In the genomic region with DNA sequence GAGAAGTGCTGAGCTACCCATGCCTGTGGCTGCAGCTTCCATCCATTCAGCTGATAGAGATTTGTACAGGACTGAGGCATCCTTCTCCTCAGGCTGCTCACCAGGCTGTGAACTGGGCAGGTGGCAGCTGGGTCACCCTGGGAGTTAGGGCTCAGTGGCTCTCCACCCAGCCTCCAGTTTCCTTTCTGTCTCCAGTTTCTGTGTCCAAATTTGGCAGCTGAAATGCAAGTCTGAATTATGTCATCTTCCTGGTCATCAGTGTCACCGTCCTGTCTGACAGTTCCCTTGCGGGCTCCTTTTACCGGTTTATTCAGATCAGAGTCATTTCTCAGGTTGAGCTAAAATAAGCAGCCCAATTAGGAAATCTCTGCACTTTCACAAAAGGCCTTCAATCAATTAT, we compare ENCODE assay signal across 16 cellular contexts.
A peak's percentile ranks its signal among the peaks of the same experiment; 100 is the strongest.
DNase-seq lines count a peak whose midpoint lies in the region; ATAC-seq and TF ChIP-seq lines count a peak whose summit lies in the region.
"Had no signal": no experiment of that assay in that cellular context is flagged by ENCODE, and none has a peak within 500 bp of the region (broad histone marks: within the 10 kb centered on the region; RNA-seq: fewer than 3 reads in every experiment).

No MANE protein-coding gene starts in this region.

- peak; percentile 82 for ATAC-seq in HG02571 (IDR thresholded peaks at IDR 0.05; ENCODE audit: unreplicated experiment)
- ATAC-seq in HG03354 (IDR thresholded peaks at IDR 0.05; ENCODE audit: poor library complexity, severe bottlenecking, unreplicated experiment): peak; percentile 93
- no peak for ATAC-seq in stimulated activated naive CD8-positive, alpha-beta T cell treated with anti-CD3 and anti-CD28 coated beads, Interleukin-15, amount 100 ng/mL, for 72 hours
- ATAC-seq: sciatic nerve had no signal

- H3K4me3 Mint-ChIP-seq in stimulated activated naive CD8-positive, alpha-beta T cell treated with anti-CD3 and anti-CD28 coated beads, Interleukin-15, amount 100 ng/mL, for 72 hours: no peak overlapping the region
- H3K4me3 Mint-ChIP-seq: naive B cell had no signal

- H3K27me3 Mint-ChIP-seq in stimulated activated naive CD8-positive, alpha-beta T cell treated with anti-CD3 and anti-CD28 coated beads, Interleukin-15, amount 100 ng/mL, for 72 hours: peaks cover 34% of the 10 kb centered on the region

- peaks cover 5 to 12% of the 10 kb centered on the region in 2 donors for H3K9me3 Mint-ChIP-seq in stimulated activated naive CD8-positive, alpha-beta T cell treated with anti-CD3 and anti-CD28 coated beads, Interleukin-15, amount 100 ng/mL, for 72 hours

- TF ChIP-seq CTCF in GM06990 (IDR thresholded peaks at IDR 0.05; ENCODE audit: insufficient read depth, low read length, poor library complexity, severe bottlenecking): no peak

- no peak overlapping the region; the same call in 1 of the 2 replicates for H3K4me3 ChIP-seq in GM06990 (replicated peaks; ENCODE audit: low read depth, low read length)
- H3K4me3 ChIP-seq: SJCRH30 had no signal

- H3K36me3 ChIP-seq in GM06990 (ENCODE audit: control insufficient read depth, insufficient read depth, low read length): no peaks in the 10 kb centered on the region
- H3K36me3 ChIP-seq: SJCRH30 had no signal

- H3K4me1 Mint-ChIP-seq in stimulated activated naive CD8-positive, alpha-beta T cell treated with anti-CD3 and anti-CD28 coated beads, Interleukin-15, amount 100 ng/mL, for 72 hours: no peaks in the 10 kb centered on the region
- H3K4me1 Mint-ChIP-seq: naive B cell had no signal

- DNase-seq in GM06990 (ENCODE audit: extremely low read depth, insufficient read length) (peak; percentile 82), GM19238 (ENCODE audit: insufficient read length, low spot score) (peak; percentile 17), 8988T (no peak)
- no peak for DNase-seq in stimulated activated naive CD8-positive, alpha-beta T cell treated with anti-CD3 and anti-CD28 coated beads, Interleukin-15, amount 100 ng/mL, for 72 hours
- no peak for DNase-seq in stimulated activated CD4-positive, alpha-beta T cell treated with anti-CD3 and anti-CD28 coated beads, Interleukin-4, amount 100 ng/mL, for 24 hours
- no peak for DNase-seq in activated CD4-positive, alpha-beta T cell treated with anti-CD3 and anti-CD28 coated beads for 48 hours
- DNase-seq: aorta, DMS 273 treated with DMSO at 0.1 percent for 48 hours, kidney glomerular epithelial cell, naive B cell, NCI-H1048, NCI-H82, SJCRH30 had no signal

- no peak overlapping the region for H3K27ac Mint-ChIP-seq in stimulated activated naive CD8-positive, alpha-beta T cell treated with anti-CD3 and anti-CD28 coated beads, Interleukin-15, amount 100 ng/mL, for 72 hours
- H3K27ac Mint-ChIP-seq: naive B cell had no signal

- no peaks in the 10 kb centered on the region for H3K27me3 ChIP-seq in GM06990 (replicated peaks; ENCODE audit: control insufficient read depth, insufficient read depth, low read length)
- H3K27me3 ChIP-seq: SJCRH30 had no signal

Comparison
In these comparisons a context has a peak if more than half of its experiments do, and no peak if none do; other contexts are left out.
1. DNase-seq: peak in GM06990 (single experiment) and GM19238 (single experiment); none in 8988T (single experiment), stimulated activated naive CD8-positive, alpha-beta T cell treated with anti-CD3 and anti-CD28 coated beads, Interleukin-15, amount 100 ng/mL, for 72 hours (0 of 2), stimulated activated CD4-positive, alpha-beta T cell treated with anti-CD3 and anti-CD28 coated beads, Interleukin-4, amount 100 ng/mL, for 24 hours (single experiment) and activated CD4-positive, alpha-beta T cell treated with anti-CD3 and anti-CD28 coated beads for 48 hours (single experiment).